9 cellular contexts compared by ENCODE assay signal in the genomic region with DNA sequence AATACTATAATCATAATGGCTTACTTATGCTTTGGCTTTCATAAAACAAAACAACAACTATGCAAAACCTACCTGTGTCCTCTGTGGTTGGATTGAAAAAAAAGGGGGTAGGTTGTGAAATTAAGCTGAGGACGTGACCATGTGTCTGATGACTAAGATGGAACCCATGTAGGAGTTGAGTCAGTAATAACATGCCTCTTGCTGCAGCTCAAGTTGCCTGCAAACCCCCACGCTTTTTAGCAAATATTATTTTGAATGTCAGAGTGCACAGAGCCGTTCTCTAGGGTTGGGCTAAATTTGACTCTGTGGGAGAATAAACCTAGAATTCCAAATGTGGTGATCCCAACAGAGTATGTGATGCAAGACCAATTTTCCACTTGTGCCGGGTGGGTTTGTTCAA.
DNase-seq lines count a peak whose midpoint lies in the region; ATAC-seq, FAIRE-seq and TF ChIP-seq lines count a peak whose summit lies in the region.
"Had no signal": no experiment of that assay in that cellular context is flagged by ENCODE, and none has a peak within 500 bp of the region (broad histone marks: within the 10 kb centered on the region; RNA-seq: fewer than 3 reads in every experiment).

No MANE protein-coding gene starts in this region.

- FAIRE-seq in H54 (lab: Jason Lieb, UNC) = no peak

- peaks cover 0 to 7% (median 3%) of the 10 kb centered on the region in 7 donors for H3K9me3 Mint-ChIP-seq in CD14-positive monocyte
- peaks cover 2% of the 10 kb centered on the region for H3K9me3 Mint-ChIP-seq in activated naive CD8-positive, alpha-beta T cell treated with anti-CD3 and anti-CD28 coated beads for 36 hours

- H3K27ac ChIP-seq in colonic mucosa = no peak overlapping the region

- H3K9me3 ChIP-seq in colonic mucosa = no peaks in the 10 kb centered on the region

- TF ChIP-seq POLR2A in H54 (IDR thresholded peaks at IDR 0.05; ENCODE audit: low read depth, low read length) = no peak

- H3K4me1 ChIP-seq in colonic mucosa = no peaks in the 10 kb centered on the region

- H3K27me3 Mint-ChIP-seq in CD14-positive monocyte (ENCODE audit: low read depth in 3 of 3) = no peaks in the 10 kb centered on the region
- H3K27me3 Mint-ChIP-seq in activated naive CD8-positive, alpha-beta T cell treated with anti-CD3 and anti-CD28 coated beads for 36 hours = peaks cover 16% of the 10 kb centered on the region
- H3K27me3 Mint-ChIP-seq: progenitor cell of endocrine pancreas had no signal

- no peak overlapping the region for H3K9ac ChIP-seq in colonic mucosa (ENCODE audit: low read depth in 2 of 2, low read length in 2 of 2)

- H3K27me3 ChIP-seq in colonic mucosa = no peaks in the 10 kb centered on the region

- TF ChIP-seq CTCF in CD14-positive monocyte (IDR thresholded peaks at IDR 0.05) (no peak), colonic mucosa (IDR thresholded peaks at IDR 0.05) (no peak)

- H3K36me3 Mint-ChIP-seq in CD14-positive monocyte = peaks cover 4 to 13% of the 10 kb centered on the region in 2 donors
- no peaks in the 10 kb centered on the region for H3K36me3 Mint-ChIP-seq in activated naive CD8-positive, alpha-beta T cell treated with anti-CD3 and anti-CD28 coated beads for 36 hours

- no peak overlapping the region for H3K4me3 Mint-ChIP-seq in CD14-positive monocyte
- no peak overlapping the region for H3K4me3 Mint-ChIP-seq in activated naive CD8-positive, alpha-beta T cell treated with anti-CD3 and anti-CD28 coated beads for 36 hours

- peak; percentile 58 for ATAC-seq in GM19328 (IDR thresholded peaks at IDR 0.05; ENCODE audit: unreplicated experiment)
- peak; percentile 54 for ATAC-seq in HG03097 (IDR thresholded peaks at IDR 0.05; ENCODE audit: low FRiP score, unreplicated experiment)

- DNase-seq in CD14-positive monocyte (ENCODE audit: low spot score) = no peak
- peak; percentile 23 for DNase-seq in activated naive CD8-positive, alpha-beta T cell treated with anti-CD3 and anti-CD28 coated beads for 36 hours
- DNase-seq in NCI-H187 (lab: John Stamatoyannopoulos, UW) = no peak
- DNase-seq in H54 (ENCODE audit: insufficient read length, low spot score) = no peak
- no peak for DNase-seq in NCI-H82 (lab: John Stamatoyannopoulos, UW)
- no peak for DNase-seq in colonic mucosa

- intact Hi-C loops in CD14-positive monocyte (cut with micrococcal nuclease) (loop anchor here (5.0 to 10.0 kb wide), 4 partner anchors 60 to 230 kb away; partner anchors contain the start of gene TRIM13 (in 1 of the 2)), colonic mucosa (cut with DNase I) (no loop called here)

- peaks cover 75% of the 10 kb centered on the region for H3K4me1 Mint-ChIP-seq in CD14-positive monocyte
- peaks cover 31% of the 10 kb centered on the region for H3K4me1 Mint-ChIP-seq in activated naive CD8-positive, alpha-beta T cell treated with anti-CD3 and anti-CD28 coated beads for 36 hours

- no peaks in the 10 kb centered on the region for H3K36me3 ChIP-seq in colonic mucosa

- no peak overlapping the region for H3K4me3 ChIP-seq in colonic mucosa

- H3K27ac Mint-ChIP-seq in CD14-positive monocyte = peak overlapping the region in 5 of 7 donors; percentile 22 to 99 (median 74)
- H3K27ac Mint-ChIP-seq in activated naive CD8-positive, alpha-beta T cell treated with anti-CD3 and anti-CD28 coated beads for 36 hours = no peak overlapping the region
